In genomic region chr13:114236224-114236623, GRCh38 we compare ENCODE assay signal across 8 cellular contexts. TPM values are rescaled to one million over a fixed set of nuclear protein-coding genes. Genes with fewer than 3 reads are reported as not detected.
DNase-seq lines count a peak whose midpoint lies in the region; ATAC-seq and TF ChIP-seq lines count a peak whose summit lies in the region.

No MANE protein-coding gene starts in this region.

- intact Hi-C loops in Panc1 (cut with micrococcal nuclease; ENCODE audit: unreplicated experiment): no loop called here
- intact Hi-C loops in psoas muscle (cut with DNase I): no loop called here

- in situ Hi-C loops in Panc1 (cut with HindIII; ENCODE audit: low pct_unique_long_range_greater_than_20kb, low sequenced_read_pairs): no loop called here

- DNase-seq in Panc1 (ENCODE audit: low read depth, low spot score) (no peak), epithelial cell of esophagus (ENCODE audit: low read depth) (no peak), psoas muscle (no peak), HPDE6-E6E7 (ENCODE audit: extremely low spot score) (no peak), NCI-H524 (lab: John Stamatoyannopoulos, UW) (no peak), DMS153 (lab: John Stamatoyannopoulos, UW) (no peak)

- TF ChIP-seq CTCF in Panc1 (IDR thresholded peaks at IDR 0.05): no peak
- no peak for TF ChIP-seq CTCF in epithelial cell of esophagus (IDR thresholded peaks at IDR 0.05; ENCODE audit: insufficient read depth, low read depth, low read length, missing control alignments)
- TF ChIP-seq CTCF in psoas muscle (IDR thresholded peaks at IDR 0.05): no peak

- BruUV-seq in Panc1 (replicated peaks; lab: Mats Ljungman, UMichigan): no TSS peak

- H3K27me3 ChIP-seq in Panc1 (ENCODE audit: control insufficient read depth, insufficient read depth, low read length) (no peaks in the 10 kb centered on the region), psoas muscle (ENCODE audit: insufficient read depth in 3 of 3, low read length in 2 of 3) (no peaks in the 10 kb centered on the region)

- H3K9me3 ChIP-seq in ES-I3 (ENCODE audit: control insufficient read depth, insufficient read depth, low read length) (no peaks in the 10 kb centered on the region), Panc1 (ENCODE audit: control insufficient read depth, insufficient read depth, low read depth, low read length) (no peaks in the 10 kb centered on the region), psoas muscle (no peaks in the 10 kb centered on the region)

- peaks cover 20% of the 10 kb centered on the region for H3K36me3 ChIP-seq in ES-I3 (ENCODE audit: insufficient read depth, low read length)
- peaks cover 16% of the 10 kb centered on the region for H3K36me3 ChIP-seq in Panc1 (ENCODE audit: control insufficient read depth, insufficient read depth, low read length)
- H3K36me3 ChIP-seq in psoas muscle (ENCODE audit: insufficient read depth in 1 of 2, low read depth in 1 of 2): peaks cover 14 to 47% of the 10 kb centered on the region in 2 donors

- 66 to 80% (median 67%) methylated on average over 4 of the region's 4 CpGs for WGBS in psoas muscle, 3 donors

- H3K4me3 ChIP-seq in Panc1 (ENCODE audit: low read depth in 2 of 2, low read length in 2 of 2) (peak overlapping the region; percentile 80 to 87), epithelial cell of esophagus (ENCODE audit: low read length) (peak overlapping the region; percentile 81), psoas muscle (peak overlapping the region; percentile 98)

- peaks cover 10% of the 10 kb centered on the region for H3K4me1 ChIP-seq in ES-I3 (ENCODE audit: insufficient read depth, low read length)
- 0 out of 2 replicates have a peak, but pooled peaks cover 4% of the 10 kb centered on the region for H3K4me1 ChIP-seq in Panc1 (ENCODE audit: control insufficient read depth, insufficient read depth, low read length)
- no peaks in the 10 kb centered on the region for H3K4me1 ChIP-seq in psoas muscle

- CTCF ChIA-PET in Panc1 (lab: Charles Lee): no interaction called here

- POLR2A ChIA-PET in Panc1 (lab: Charles Lee): no interaction called here

- H3K27ac ChIP-seq in Panc1 (ENCODE audit: low read length) (peak overlapping the region; percentile 74), psoas muscle (no peak overlapping the region)

- ATAC-seq in Panc1 (no peak), psoas muscle (no peak), GM19351 (IDR thresholded peaks at IDR 0.05; ENCODE audit: unreplicated experiment) (no peak)

- peak overlapping the region; percentile 91 for H3K9ac ChIP-seq in ES-I3 (ENCODE audit: low read depth, low read length)

RNA-seq across cellular contexts. Expression of gene CDC16, which starts 1.5 kb away (rescaled TPM):
- total RNA-seq in Panc1 (2021; ENCODE audit: unreplicated experiment) (51.8 TPM), psoas muscle (10 to 100 TPM; 29.6 to 42.0 (median 37.6) TPM)
- polyA plus RNA-seq in Panc1 (2012; ENCODE audit: insufficient read length): 33.9 TPM
- 10 to 100 TPM; 41.5 to 59.6 (median 51.8) TPM for polyA plus RNA-seq in psoas muscle

RNA-seq across cellular contexts. Expression of gene UPF3A, which starts 45.2 kb away (rescaled TPM):
- total RNA-seq in Panc1 (2021; ENCODE audit: unreplicated experiment) (36.3 TPM), psoas muscle (10 to 100 TPM; 15.1 to 20.0 (median 18.0) TPM)
- polyA plus RNA-seq in Panc1 (2012; ENCODE audit: insufficient read length): 39.3 TPM
- polyA plus RNA-seq in psoas muscle: 10 to 100 TPM; 26.1 to 33.6 (median 29.4) TPM

RNA-seq across cellular contexts. Expression of gene CFAP97D2, which starts 57.2 kb away (rescaled TPM):
- not detected for total RNA-seq in Panc1 (2021; ENCODE audit: unreplicated experiment)
- polyA plus RNA-seq in Panc1 (2012; ENCODE audit: insufficient read length): not detected
- not detected for total RNA-seq in psoas muscle
- under 1 TPM in 1 of 3 donors, not detected in 2; 0.09 TPM for polyA plus RNA-seq in psoas muscle
